23 cellular contexts compared by ENCODE assay signal in genomic region chr1:219329606-219330005, GRCh38.
A peak's percentile ranks its signal among the peaks of the same experiment; 100 is the strongest.
DNase-seq lines count a peak whose midpoint lies in the region; TF ChIP-seq lines count a peak whose summit lies in the region.
"Had no signal": no experiment of that assay in that cellular context is flagged by ENCODE, and none has a peak within 500 bp of the region (broad histone marks: within the 10 kb centered on the region; RNA-seq: fewer than 3 reads in every experiment).

No MANE protein-coding gene starts in this region.

- no peak overlapping the region for H3K27ac ChIP-seq in A673 (ENCODE audit: low read depth, low read length, poor library complexity, severe bottlenecking)
- H3K27ac ChIP-seq in dorsolateral prefrontal cortex: no peak overlapping the region
- H3K27ac ChIP-seq: gastroesophageal sphincter, lower lobe of right lung had no signal

- intact Hi-C loops in A673 (cut with micrococcal nuclease; ENCODE audit: unreplicated experiment) (no loop called here), dorsolateral prefrontal cortex (cut with DNase I) (no loop called here)

- no peak for TF ChIP-seq CTCF in A673 (conservative IDR thresholded peaks at IDR 0.05; ENCODE audit: low read depth, low read length)
- TF ChIP-seq CTCF in cardiac fibroblast (IDR thresholded peaks at IDR 0.05; ENCODE audit: low read depth, low read length): no peak
- no peak for TF ChIP-seq CTCF in dorsolateral prefrontal cortex (IDR thresholded peaks at IDR 0.05 in 54 of 56, conservative IDR thresholded peaks at IDR 0.05 in 2 of 56; ENCODE audit: low read depth in 1 of 56, partially characterized antibody in 56 of 56)

- POLR2A ChIA-PET in A673 (lab: Charles Lee; ENCODE audit: low non-redundant PET): no interaction called here

- H3K9me3 Mint-ChIP-seq in T-helper 2 cell treated with Interferon-gamma antibody and Interleukin-4, amounts not matched to agents 5 μg/mL and 100 μg/mL, for 36 hours: peaks cover 8% of the 10 kb centered on the region
- H3K9me3 Mint-ChIP-seq: H9 had no signal

- DNase-seq in A673 (ENCODE audit: low spot score) (peak; percentile 80), NCI-H226 (peak; percentile 44), cardiac fibroblast (ENCODE audit: low read depth in 2 of 2) (peak; percentile 45 to 87), kidney tubule cell (ENCODE audit: low spot score) (peak; percentile 79), dorsolateral prefrontal cortex (no peak), T1000 (lab: John Stamatoyannopoulos, UW) (no peak), NCI-H2171 treated with DMSO at 0.1 percent for 48 hours (lab: John Stamatoyannopoulos, UW) (no peak)
- DNase-seq in T-helper 2 cell treated with Interferon-gamma antibody and Interleukin-4, amounts not matched to agents 5 μg/mL and 100 μg/mL, for 36 hours (ENCODE audit: low spot score): no peak
- DNase-seq: activated CD4-positive, alpha-beta memory T cell treated with anti-CD3 and anti-CD28 coated beads, Interleukin-2, amount 10 ng/mL, durations not matched to agents 7 days and 5 days; activated T-cell treated with anti-CD3 and anti-CD28 coated beads, Interleukin-2, amount 50 U/mL, for 24 hours; central memory CD4-positive, alpha-beta T cell; DMS 273 treated with DMSO at 0.1 percent for 48 hours; H9; Karpas-422; lower lobe of right lung; naive thymus-derived CD4-positive, alpha-beta T cell; NCI-H1417; stimulated activated naive CD8-positive, alpha-beta T cell treated with anti-CD3 and anti-CD28 coated beads, Interleukin-15, Interleukin-2, amounts not matched to agents 100 U/mL and 50 U/mL, for 24 hours had no signal

- H3K36me3 Mint-ChIP-seq in T-helper 2 cell treated with Interferon-gamma antibody and Interleukin-4, amounts not matched to agents 5 μg/mL and 100 μg/mL, for 36 hours (ENCODE audit: low read depth): no peaks in the 10 kb centered on the region
- H3K36me3 Mint-ChIP-seq: CD14-positive monocyte had no signal

- H3K4me3 Mint-ChIP-seq in T-helper 2 cell treated with Interferon-gamma antibody and Interleukin-4, amounts not matched to agents 5 μg/mL and 100 μg/mL, for 36 hours: no peak overlapping the region
- H3K4me3 Mint-ChIP-seq: activated CD4-positive, alpha-beta memory T cell treated with anti-CD3 and anti-CD28 coated beads, Interleukin-2, amount 10 ng/mL, durations not matched to agents 7 days and 5 days; activated T-cell treated with anti-CD3 and anti-CD28 coated beads, Interleukin-2, amount 50 U/mL, for 24 hours; CD14-positive monocyte; H9; naive thymus-derived CD4-positive, alpha-beta T cell; type B pancreatic cell had no signal

- no peaks in the 10 kb centered on the region for H3K9me3 ChIP-seq in A673 (ENCODE audit: low read depth, low read length, poor library complexity, severe bottlenecking)
- H3K9me3 ChIP-seq: gastroesophageal sphincter, lower lobe of right lung had no signal

- H3K4me3 ChIP-seq in A673 (ENCODE audit: low read depth, low read length, poor library complexity, severe bottlenecking) (no peak overlapping the region), cardiac fibroblast (replicated peaks in 1 of 2; ENCODE audit: low read depth in 2 of 2, low read length in 2 of 2) (no peak overlapping the region), dorsolateral prefrontal cortex (no peak overlapping the region)
- H3K4me3 ChIP-seq: gastroesophageal sphincter, lower lobe of right lung had no signal

- peaks cover 8% of the 10 kb centered on the region for H3K27me3 Mint-ChIP-seq in T-helper 2 cell treated with Interferon-gamma antibody and Interleukin-4, amounts not matched to agents 5 μg/mL and 100 μg/mL, for 36 hours (ENCODE audit: low read depth)
- H3K27me3 Mint-ChIP-seq: naive thymus-derived CD4-positive, alpha-beta T cell; progenitor cell of endocrine pancreas; type B pancreatic cell had no signal

- H3K27me3 ChIP-seq in A673 (replicated peaks; ENCODE audit: insufficient read depth, low read depth, low read length, poor library complexity): no peaks in the 10 kb centered on the region
- H3K27me3 ChIP-seq in dorsolateral prefrontal cortex: no peaks in the 10 kb centered on the region
- H3K27me3 ChIP-seq: gastroesophageal sphincter had no signal

- CTCF ChIA-PET in A673 (lab: Charles Lee): no interaction called here

- no TSS peak for BruUV-seq in A673 (replicated peaks; lab: Mats Ljungman, UMichigan)

- H3K36me3 ChIP-seq in A673 (ENCODE audit: insufficient read depth, low read length, poor library complexity, severe bottlenecking): no peaks in the 10 kb centered on the region
- H3K36me3 ChIP-seq: lower lobe of right lung had no signal

- no peaks in the 10 kb centered on the region for H3K4me1 ChIP-seq in A673 (ENCODE audit: insufficient read depth, low read length, poor library complexity, severe bottlenecking)
- H3K4me1 ChIP-seq: gastroesophageal sphincter, lower lobe of right lung had no signal

- no peak overlapping the region for H3K27ac Mint-ChIP-seq in T-helper 2 cell treated with Interferon-gamma antibody and Interleukin-4, amounts not matched to agents 5 μg/mL and 100 μg/mL, for 36 hours
- H3K27ac Mint-ChIP-seq: activated CD4-positive, alpha-beta memory T cell treated with anti-CD3 and anti-CD28 coated beads, Interleukin-2, amount 10 ng/mL, durations not matched to agents 7 days and 5 days; activated naive CD4-positive, alpha-beta T cell treated with anti-CD3 and anti-CD28 coated beads, Interleukin-2, amount 50 U/mL, for 72 hours; activated T-cell treated with anti-CD3 and anti-CD28 coated beads, Interleukin-2, amount 50 U/mL, for 24 hours; CD14-positive monocyte; H9; naive thymus-derived CD4-positive, alpha-beta T cell; progenitor cell of endocrine pancreas; type B pancreatic cell had no signal

- H3K4me1 Mint-ChIP-seq in T-helper 2 cell treated with Interferon-gamma antibody and Interleukin-4, amounts not matched to agents 5 μg/mL and 100 μg/mL, for 36 hours (ENCODE audit: low read depth): no peaks in the 10 kb centered on the region
- H3K4me1 Mint-ChIP-seq: CD14-positive monocyte, H9 had no signal

Comparison
In these comparisons a context has a peak if more than half of its experiments do, and no peak if none do; other contexts are left out.
1. DNase-seq: peak in A673 (single experiment), NCI-H226 (single experiment), cardiac fibroblast (2 of 2) and kidney tubule cell (single experiment); none in dorsolateral prefrontal cortex (0 of 10), T1000 (single experiment), NCI-H2171 treated with DMSO at 0.1 percent for 48 hours (single experiment) and T-helper 2 cell treated with Interferon-gamma antibody and Interleukin-4, amounts not matched to agents 5 μg/mL and 100 μg/mL, for 36 hours (single experiment).